ENCODE assay signal across 24 cellular contexts in the genomic region with DNA sequence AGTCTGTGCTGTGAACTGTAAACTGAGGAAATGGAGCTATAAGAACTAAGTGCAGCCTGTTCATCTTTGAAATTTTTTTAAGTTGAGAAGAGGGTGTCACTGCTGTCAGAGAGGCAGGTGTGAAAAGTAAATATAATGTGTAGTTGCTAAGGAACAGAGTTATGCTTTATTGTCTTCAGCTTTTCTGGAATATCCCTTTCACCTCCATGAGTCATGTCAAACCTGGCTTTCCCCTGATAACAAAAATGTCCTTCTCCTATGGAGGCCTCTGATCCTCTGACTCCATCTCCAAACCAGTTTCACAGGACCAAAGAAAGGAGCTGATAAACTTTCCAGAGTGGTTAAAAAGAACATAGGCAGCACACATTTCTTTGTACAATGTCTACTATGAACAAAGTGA. TPM values are rescaled to one million over a fixed set of nuclear protein-coding genes. Genes with fewer than 3 reads are reported as not detected.
"Had no signal": no experiment of that assay in that cellular context is flagged by ENCODE, and none has a peak within 500 bp of the region (broad histone marks: within the 10 kb centered on the region; RNA-seq: fewer than 3 reads in every experiment).

No MANE protein-coding gene starts in this region.

- H3K27ac ChIP-seq: brain microvascular endothelial cell, lower lobe of right lung, right atrium auricular region, tibial nerve had no signal

- DNase-seq: activated CD4-positive, alpha-beta T cell treated with anti-CD3 and anti-CD28 coated beads, Interleukin-2, amount 10 ng/mL, durations not matched to agents 24 days and 14 days; activated CD8-positive, alpha-beta memory T cell treated with anti-CD3 and anti-CD28 coated beads, Interleukin-2, amount 50 U/mL, for 48 hours; activated gamma-delta T cell treated with Interleukin-2 at 50 U/mL for 16 hours; activated naive CD8-positive, alpha-beta T cell treated with anti-CD3 and anti-CD28 coated beads, Interleukin-2, amount 10 ng/mL, durations not matched to agents 7 days and 5 days; brain microvascular endothelial cell; cerebellar nuclear complex; effector CD8-positive, alpha-beta T cell; foreskin melanocyte; left cardiac atrium; lower lobe of right lung; stimulated activated CD4-positive, alpha-beta T cell treated with anti-CD3 and anti-CD28 coated beads, Interleukin-15, amount 100 ng/mL, for 24 hours; stimulated activated CD4-positive, alpha-beta T cell treated with anti-CD3 and anti-CD28 coated beads, Interleukin-4, amount 100 ng/mL, for 24 hours; stimulated activated naive CD4-positive, alpha-beta T cell had no signal

- H3K9me3 ChIP-seq: lower lobe of right lung, right atrium auricular region, tibial nerve had no signal

- H3K4me1 ChIP-seq: lower lobe of right lung, right atrium auricular region, tibial nerve had no signal

- FAIRE-seq: endothelial cell of umbilical vein, TTC549 had no signal

- H3K36me3 ChIP-seq: brain microvascular endothelial cell, lower lobe of right lung, right atrium auricular region, tibial nerve had no signal

- H3K4me3 ChIP-seq: lower lobe of right lung, right atrium auricular region, tibial nerve had no signal

- ATAC-seq: left cardiac atrium, WTC11 had no signal

- H3K27me3 ChIP-seq: brain microvascular endothelial cell, right atrium auricular region, tibial nerve had no signal

RNA-seq across cellular contexts. Expression of a gene that starts 12.8 kb away (rescaled TPM):
- total RNA-seq: activated CD4-positive, alpha-beta T cell treated with anti-CD3 and anti-CD28 coated beads, Interleukin-2, amount 10 ng/mL, durations not matched to agents 24 days and 14 days; activated naive CD8-positive, alpha-beta T cell treated with anti-CD3 and anti-CD28 coated beads, Interleukin-2, amount 10 ng/mL, durations not matched to agents 7 days and 5 days; endothelial cell of umbilical vein; left cardiac atrium; myocyte; omental fat pad; right atrium auricular region; skeletal muscle tissue; subcutaneous adipose tissue; T-helper 2 cell treated with Interferon-gamma antibody and Interleukin-4, amounts not matched to agents 100 ng/mL and 5 ng/mL, for 36 hours; tibial nerve; WTC11 had no signal
- polyA plus RNA-seq: endothelial cell of umbilical vein, neural cell had no signal
